1 cellular context compared by ENCODE assay signal in the genomic region with DNA sequence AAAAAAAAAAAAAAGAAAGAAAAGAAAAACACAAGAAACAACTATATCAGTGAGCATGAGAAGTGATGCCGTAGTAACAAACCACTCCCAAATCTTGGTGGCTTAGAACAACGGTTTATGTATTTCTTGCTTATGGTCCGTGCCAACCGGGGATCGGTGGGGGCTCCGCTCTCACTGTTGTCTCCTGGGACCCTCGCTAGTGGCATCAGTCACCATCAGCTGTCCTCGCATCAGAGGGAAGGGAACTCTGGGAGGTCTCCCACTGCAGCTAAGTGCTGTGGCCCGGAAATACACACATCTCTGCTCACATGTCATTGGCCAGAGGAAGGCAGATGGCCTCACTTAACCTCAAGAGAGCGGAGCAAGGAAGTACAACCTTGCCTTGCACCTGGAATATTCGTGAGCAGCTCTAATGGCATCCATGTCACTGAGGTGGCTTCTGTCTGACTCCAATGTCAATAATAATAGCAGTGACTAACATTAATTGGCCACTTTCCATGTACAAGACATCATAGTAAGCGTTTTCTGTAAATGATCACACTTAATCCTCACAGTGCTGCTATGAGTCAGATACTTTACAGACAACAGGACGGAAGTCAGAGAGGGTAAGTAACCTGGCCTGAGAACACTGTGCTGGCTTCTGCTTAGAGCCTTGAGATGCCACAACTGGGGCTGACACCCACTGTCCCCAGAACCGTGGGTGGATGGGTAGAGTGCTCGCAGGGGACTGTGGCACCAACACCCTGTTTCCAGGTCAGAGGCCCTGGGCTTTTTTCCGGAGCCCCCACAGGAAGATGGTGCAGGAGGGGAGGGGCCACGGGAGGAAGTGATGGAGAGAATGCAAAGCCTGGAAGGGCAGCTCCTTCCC.
TF ChIP-seq lines count a peak whose summit lies in the region.

No MANE protein-coding gene starts in this region.

TF ChIP-seq in H1, 55 proteins besides CTCF, POLR2A, EP300 and RAD21:
- no peak for TF ChIP-seq RXRA (IDR thresholded peaks at IDR 0.05; ENCODE audit: insufficient read depth, low read depth, low read length)
- no peak for TF ChIP-seq BACH1 (IDR thresholded peaks at IDR 0.05; ENCODE audit: low read length)
- no peak for TF ChIP-seq BCL11A (IDR thresholded peaks at IDR 0.05; ENCODE audit: low read depth in 2 of 2, low read length in 2 of 2)
TF ChIP-seq in H1: peak in this region for 0.
